In the genomic region with DNA sequence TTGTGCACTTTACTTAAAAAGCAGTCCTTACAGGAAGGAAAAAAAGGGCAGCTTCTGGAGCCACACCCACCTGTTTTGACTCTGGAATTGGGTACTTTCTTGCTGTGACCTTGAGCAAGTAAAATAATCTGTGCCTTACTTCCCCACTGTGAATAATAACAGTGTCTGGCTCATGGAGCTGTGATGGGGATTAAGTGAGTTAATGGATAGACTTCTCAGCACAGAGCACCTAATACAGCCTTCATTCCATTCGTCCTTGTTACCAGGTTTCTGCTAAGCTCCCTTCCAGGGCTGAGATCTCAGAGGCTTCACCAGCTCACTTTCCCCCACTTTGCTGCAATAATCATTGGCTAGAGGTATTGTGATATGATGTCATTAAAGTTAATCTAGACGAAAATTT, we compare ENCODE assay signal across 2 cellular contexts.
TF ChIP-seq lines count a peak whose summit lies in the region.

No MANE protein-coding gene starts in this region.

TF ChIP-seq in endothelial cell of umbilical vein, 7 proteins besides CTCF, POLR2A, EP300 and RAD21:
- TF ChIP-seq EZH2 (IDR thresholded peaks at IDR 0.05; ENCODE audit: borderline replicate concordance, low read depth, low read length, severe bottlenecking) (no peak), FOS (IDR thresholded peaks at IDR 0.05; ENCODE audit: borderline replicate concordance, insufficient read depth, low read length) (no peak), GATA2 (IDR thresholded peaks at IDR 0.05; ENCODE audit: insufficient read depth, insufficient read length, low read depth, low read length) (no peak), MYC (IDR thresholded peaks at IDR 0.05; ENCODE audit: low read depth, low read length) (no peak), JUN (IDR thresholded peaks at IDR 0.05; ENCODE audit: borderline replicate concordance, insufficient read depth, insufficient read length, low read depth) (no peak), POLR2AphosphoS5 (IDR thresholded peaks at IDR 0.05; ENCODE audit: insufficient read depth, low read depth, low read length) (no peak)
- TF ChIP-seq, protein P1, sequence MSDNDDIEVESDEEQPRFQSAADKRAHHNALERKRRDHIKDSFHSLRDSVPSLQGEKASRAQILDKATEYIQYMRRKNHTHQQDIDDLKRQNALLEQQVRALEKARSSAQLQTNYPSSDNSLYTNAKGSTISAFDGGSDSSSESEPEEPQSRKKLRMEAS (IDR thresholded peaks at IDR 0.05; ENCODE audit: insufficient read depth, insufficient read length), result no peak

TF ChIP-seq in SK-N-SH, 30 proteins besides CTCF, POLR2A, EP300 and RAD21:
- TF ChIP-seq USF1 (IDR thresholded peaks at IDR 0.05; ENCODE audit: borderline replicate concordance, low read depth) (no peak), TCF12 (IDR thresholded peaks at IDR 0.05) (no peak), TAF1 (IDR thresholded peaks at IDR 0.05; ENCODE audit: borderline replicate concordance, low read depth, low read length) (no peak), SMC3 (IDR thresholded peaks at IDR 0.05; ENCODE audit: low read depth, low read length) (no peak), GATA2 (CRISPR knock-in tag; IDR thresholded peaks at IDR 0.05) (no peak), TEAD4 (IDR thresholded peaks at IDR 0.05; ENCODE audit: borderline replicate concordance, insufficient read depth) (no peak), POLR2AphosphoS5 (IDR thresholded peaks at IDR 0.05; ENCODE audit: low read depth, low read length) (no peak), FOXM1 (IDR thresholded peaks at IDR 0.05; ENCODE audit: low read depth) (no peak)
